21 cellular contexts compared by ENCODE assay signal in genomic region chr7:46115410-46115809, GRCh38.
A peak's percentile ranks its signal among the peaks of the same experiment; 100 is the strongest.
DNase-seq lines count a peak whose midpoint lies in the region; ATAC-seq, FAIRE-seq and TF ChIP-seq lines count a peak whose summit lies in the region.
"Had no signal": no experiment of that assay in that cellular context is flagged by ENCODE, and none has a peak within 500 bp of the region (broad histone marks: within the 10 kb centered on the region; RNA-seq: fewer than 3 reads in every experiment).

No MANE protein-coding gene starts in this region.

- no peaks in the 10 kb centered on the region for H3K27me3 Mint-ChIP-seq in astrocyte (ENCODE audit: low read depth, unreplicated experiment)
- H3K27me3 Mint-ChIP-seq in activated T-helper 17 cell treated with anti-CD3 and anti-CD28 coated beads, Interleukin-2, amount 50 U/mL, for 72 hours = no peaks in the 10 kb centered on the region

- no peaks in the 10 kb centered on the region for H3K79me2 ChIP-seq in astrocyte (ENCODE audit: insufficient read depth, low read length)

- no peak overlapping the region for H2AFZ ChIP-seq in astrocyte (ENCODE audit: low read depth, low read length)

- peaks cover 8% of the 10 kb centered on the region for H3K4me1 Mint-ChIP-seq in astrocyte (ENCODE audit: low read depth, unreplicated experiment)
- no peaks in the 10 kb centered on the region for H3K4me1 Mint-ChIP-seq in activated T-helper 17 cell treated with anti-CD3 and anti-CD28 coated beads, Interleukin-2, amount 50 U/mL, for 72 hours

- H3K9ac ChIP-seq in astrocyte (ENCODE audit: low read length) = no peak overlapping the region

- H4K20me1 ChIP-seq in astrocyte (ENCODE audit: insufficient read depth, low read length) = no peaks in the 10 kb centered on the region

- H3K27me3 ChIP-seq in astrocyte (ENCODE audit: insufficient read depth, low read length) = no peaks in the 10 kb centered on the region
- H3K27me3 ChIP-seq in breast epithelium = no peaks in the 10 kb centered on the region

- no peak for TF ChIP-seq POLR2A in breast epithelium (IDR thresholded peaks at IDR 0.05)

- TF ChIP-seq CTCF in astrocyte (IDR thresholded peaks at IDR 0.05; ENCODE audit: insufficient read depth, low read depth, low read length) (no peak), breast epithelium (IDR thresholded peaks at IDR 0.05) (no peak)

- H3K27ac ChIP-seq in astrocyte (ENCODE audit: low read depth, low read length) (no peak overlapping the region), breast epithelium (no peak overlapping the region)
- H3K27ac ChIP-seq: SK-N-MC had no signal

- ATAC-seq in activated T-helper 17 cell treated with anti-CD3 and anti-CD28 coated beads, Interleukin-2, amount 50 U/mL, for 72 hours (replicated peaks) = no peak
- ATAC-seq in GM21576 (IDR thresholded peaks at IDR 0.05; ENCODE audit: unreplicated experiment) = no peak
- ATAC-seq: CD8-positive, alpha-beta T cell; PC-3 had no signal

- H3K36me3 Mint-ChIP-seq in astrocyte (ENCODE audit: low read depth, unreplicated experiment) = no peaks in the 10 kb centered on the region
- no peaks in the 10 kb centered on the region for H3K36me3 Mint-ChIP-seq in activated T-helper 17 cell treated with anti-CD3 and anti-CD28 coated beads, Interleukin-2, amount 50 U/mL, for 72 hours (ENCODE audit: low read depth)
- H3K36me3 Mint-ChIP-seq: CD8-positive, alpha-beta T cell had no signal

- DNase-seq in EL = peak; percentile 41
- peak; percentile 9 for DNase-seq in HS-5 (ENCODE audit: low read depth)
- no peak for DNase-seq in astrocyte (ENCODE audit: low read depth)
- peak; percentile 41 for DNase-seq in myocyte (ENCODE audit: low read depth)
- no peak for DNase-seq in GOT3 (lab: John Stamatoyannopoulos, UW)
- no peak for DNase-seq in breast epithelium (ENCODE audit: low spot score in 2 of 2)
- DNase-seq: CD8-positive, alpha-beta T cell; DMS79 treated with DMSO at 0.1 percent for 48 hours; H7; KBM-7; NCI-H1048; NCI-H146; NCI-H2081 treated with DMSO at 0.1 percent for 48 hours; NCI-H510A; NCI-H82; PC-3; T-helper 1 cell had no signal

- H3K36me3 ChIP-seq in astrocyte (ENCODE audit: insufficient read depth, low read length) = no peaks in the 10 kb centered on the region
- no peaks in the 10 kb centered on the region for H3K36me3 ChIP-seq in breast epithelium

- no peak overlapping the region for H3K4me3 Mint-ChIP-seq in astrocyte (ENCODE audit: unreplicated experiment)
- no peak overlapping the region for H3K4me3 Mint-ChIP-seq in activated T-helper 17 cell treated with anti-CD3 and anti-CD28 coated beads, Interleukin-2, amount 50 U/mL, for 72 hours
- H3K4me3 Mint-ChIP-seq: CD8-positive, alpha-beta T cell had no signal

- intact Hi-C loops in breast epithelium (cut with DNase I; ENCODE audit: low total_unique reads) = no loop called here

- FAIRE-seq in astrocyte (lab: Jason Lieb, UNC) = no peak
- FAIRE-seq: GM12892 had no signal

- no peaks in the 10 kb centered on the region for H3K9me3 Mint-ChIP-seq in astrocyte (ENCODE audit: unreplicated experiment)
- no peaks in the 10 kb centered on the region for H3K9me3 Mint-ChIP-seq in activated T-helper 17 cell treated with anti-CD3 and anti-CD28 coated beads, Interleukin-2, amount 50 U/mL, for 72 hours
- H3K9me3 Mint-ChIP-seq: CD8-positive, alpha-beta T cell had no signal

- no peak overlapping the region for H3K4me3 ChIP-seq in astrocyte (ENCODE audit: insufficient read depth, low read depth, low read length)
- no peak overlapping the region for H3K4me3 ChIP-seq in breast epithelium
- H3K4me3 ChIP-seq: SK-N-MC had no signal

- H3K27ac Mint-ChIP-seq in astrocyte (ENCODE audit: unreplicated experiment) = peak overlapping the region; percentile 58
- no peak overlapping the region for H3K27ac Mint-ChIP-seq in activated T-helper 17 cell treated with anti-CD3 and anti-CD28 coated beads, Interleukin-2, amount 50 U/mL, for 72 hours
- H3K27ac Mint-ChIP-seq: CD8-positive, alpha-beta T cell had no signal

- no peaks in the 10 kb centered on the region for H3K9me3 ChIP-seq in astrocyte (ENCODE audit: insufficient read depth, low read depth, low read length)
- no peaks in the 10 kb centered on the region for H3K9me3 ChIP-seq in breast epithelium

- H3K4me2 ChIP-seq in astrocyte (ENCODE audit: low read length) = no peak overlapping the region

- H3K4me1 ChIP-seq in astrocyte (ENCODE audit: insufficient read depth, low read length) = peaks cover 4% of the 10 kb centered on the region
- no peaks in the 10 kb centered on the region for H3K4me1 ChIP-seq in breast epithelium

Comparison
In these comparisons a context has a peak if more than half of its experiments do, and no peak if none do; other contexts are left out.
1. DNase-seq: peak in EL (single experiment), HS-5 (single experiment) and myocyte (single experiment); none in astrocyte (single experiment), GOT3 (single experiment) and breast epithelium (0 of 2).